Comparison of ENCODE assay signal across 16 cellular contexts in the genomic region with DNA sequence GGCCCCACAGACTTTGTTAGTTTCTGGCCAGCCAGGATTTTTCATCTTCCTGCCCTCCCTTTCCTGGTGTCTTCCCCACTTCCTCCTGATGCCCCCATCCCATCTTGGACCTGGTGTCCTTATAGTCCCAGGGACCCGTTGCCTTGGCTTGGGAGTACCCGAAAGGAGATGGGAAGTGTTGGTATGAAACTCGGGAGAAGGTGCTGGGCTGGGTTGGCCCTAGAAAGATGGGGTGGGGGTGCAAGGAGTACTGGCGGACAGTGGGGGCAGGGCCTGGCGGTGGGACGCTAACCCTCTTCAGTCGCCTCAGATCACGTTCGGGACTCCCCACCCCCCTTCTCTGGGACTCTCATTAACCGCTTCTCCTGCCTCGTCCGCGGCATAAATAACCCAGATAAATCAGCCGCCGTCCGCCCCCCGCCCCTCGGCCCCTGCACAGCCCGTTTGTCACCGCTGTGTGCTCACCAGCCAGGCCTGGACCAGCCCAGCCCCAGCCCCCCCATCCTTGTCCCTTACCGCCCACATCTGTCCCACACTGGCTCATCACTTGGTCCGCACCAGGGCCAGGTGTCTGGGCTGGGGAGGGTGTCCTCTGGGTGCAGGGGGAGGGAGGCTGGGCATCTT. TPM values are rescaled to one million over a fixed set of nuclear protein-coding genes. Genes with fewer than 3 reads are reported as not detected.
A peak's percentile ranks its signal among the peaks of the same experiment; 100 is the strongest.
DNase-seq lines count a peak whose midpoint lies in the region; TF ChIP-seq lines count a peak whose summit lies in the region.
"Had no signal": no experiment of that assay in that cellular context is flagged by ENCODE, and none has a peak within 500 bp of the region (broad histone marks: within the 10 kb centered on the region; RNA-seq: fewer than 3 reads in every experiment).

No MANE protein-coding gene starts in this region.

- H3K27ac Mint-ChIP-seq in Calu3 (ENCODE audit: unreplicated experiment): peak overlapping the region; percentile 72
- H3K27ac Mint-ChIP-seq: activated naive CD8-positive, alpha-beta T cell treated with anti-CD3 and anti-CD28 coated beads, Interleukin-2, amount 10 ng/mL, durations not matched to agents 7 days and 5 days had no signal

- H3K27ac ChIP-seq in parathyroid adenoma: no peak overlapping the region
- H3K27ac ChIP-seq: KMS-11, stomach had no signal

- no peaks in the 10 kb centered on the region for H3K9me3 ChIP-seq in parathyroid adenoma (ENCODE audit: control insufficient read depth, low read length)
- H3K9me3 ChIP-seq: stomach had no signal

- intact Hi-C loops in Calu3 (cut with micrococcal nuclease; ENCODE audit: unreplicated experiment): no loop called here

- BruUV-seq in Calu3 (replicated peaks; lab: Mats Ljungman, UMichigan): no TSS peak

- H3K4me1 Mint-ChIP-seq in Calu3 (ENCODE audit: low read depth, unreplicated experiment): peaks cover 29% of the 10 kb centered on the region

- CTCF ChIA-PET in Calu3 (lab: Charles Lee): interaction anchor here (0.8 to 3.9 kb wide), 17 partner anchors 11 to 80 kb away, joined by 3 to 35 read pairs (median 5); a partner anchor contains a TSS

- H3K79me2 ChIP-seq in parathyroid adenoma: no peaks in the 10 kb centered on the region

- H2AFZ ChIP-seq in parathyroid adenoma: peak overlapping the region; percentile 11

- DNase-seq in Calu3 (no peak), OCI-M1 (lab: John Stamatoyannopoulos, UW) (peak; percentile 83), fibroblast of villous mesenchyme (ENCODE audit: low read depth) (no peak), superior temporal gyrus (ENCODE audit: extremely low spot score) (no peak), SHP77 (lab: John Stamatoyannopoulos, UW) (no peak), GM10266 (ENCODE audit: extremely low spot score) (no peak)
- DNase-seq: activated CD8-positive, alpha-beta memory T cell treated with anti-CD3 and anti-CD28 coated beads, Interleukin-2, amount 50 U/mL, for 4 hours; activated naive CD8-positive, alpha-beta T cell treated with anti-CD3 and anti-CD28 coated beads, Interleukin-2, amount 10 ng/mL, durations not matched to agents 7 days and 5 days; NCI-H1436; NCI-H774; SIG-M5; stimulated activated CD4-positive, alpha-beta T cell treated with anti-CD3 and anti-CD28 coated beads, Interleukin-4, amount 100 ng/mL, for 4 hours had no signal

- H3K27me3 Mint-ChIP-seq in Calu3 (ENCODE audit: unreplicated experiment): peaks cover 66% of the 10 kb centered on the region

- H3K27me3 ChIP-seq in parathyroid adenoma (ENCODE audit: control insufficient read depth, insufficient read depth, low read length): peaks cover 14% of the 10 kb centered on the region

- H3K4me1 ChIP-seq in parathyroid adenoma: peaks cover 14% of the 10 kb centered on the region

- peaks cover 38% of the 10 kb centered on the region for H3K36me3 Mint-ChIP-seq in Calu3 (ENCODE audit: insufficient read depth, unreplicated experiment)

- H3K4me3 Mint-ChIP-seq in Calu3 (ENCODE audit: low read depth, unreplicated experiment): peak overlapping the region; percentile 79
- H3K4me3 Mint-ChIP-seq: activated naive CD8-positive, alpha-beta T cell treated with anti-CD3 and anti-CD28 coated beads, Interleukin-2, amount 10 ng/mL, durations not matched to agents 7 days and 5 days had no signal

- H3K4me2 ChIP-seq in parathyroid adenoma (ENCODE audit: low read length): no peak overlapping the region
- H3K4me2 ChIP-seq: KMS-11 had no signal

- H3K9me3 Mint-ChIP-seq in Calu3 (ENCODE audit: low read depth, unreplicated experiment): no peaks in the 10 kb centered on the region
- H3K9me3 Mint-ChIP-seq: activated naive CD8-positive, alpha-beta T cell treated with anti-CD3 and anti-CD28 coated beads, Interleukin-2, amount 10 ng/mL, durations not matched to agents 7 days and 5 days had no signal

- TF ChIP-seq CTCF in Calu3 (IDR thresholded peaks at IDR 0.05; ENCODE audit: unreplicated experiment) (no peak), fibroblast of villous mesenchyme (IDR thresholded peaks at IDR 0.05; ENCODE audit: insufficient read depth, low read depth, low read length) (no peak), parathyroid adenoma (IDR thresholded peaks at IDR 0.05) (peak; percentile 22), GM10266 (IDR thresholded peaks at IDR 0.05; ENCODE audit: control insufficient read depth, insufficient read depth, low read depth, missing control alignments) (no peak)

- no peaks in the 10 kb centered on the region for H3K36me3 ChIP-seq in parathyroid adenoma (ENCODE audit: control insufficient read depth, insufficient read depth, low read length)

- peak overlapping the region; percentile 53 for H3K4me3 ChIP-seq in fibroblast of villous mesenchyme (ENCODE audit: low read depth, low read length)
- no peak overlapping the region for H3K4me3 ChIP-seq in parathyroid adenoma (ENCODE audit: low read depth, low read length)

- no peak overlapping the region for H3K9ac ChIP-seq in parathyroid adenoma
- H3K9ac ChIP-seq: KMS-11 had no signal

RNA-seq across cellular contexts. Expression of a gene that starts 3.7 kb away (rescaled TPM):
- total RNA-seq in Calu3 (2022): 0.17 TPM in 1 of 2 replicates, not detected in the other
- total RNA-seq in fibroblast of villous mesenchyme: under 0.01 TPM in 1 of 2 replicates, not detected in the other
- total RNA-seq: mononuclear cell had no signal

RNA-seq across cellular contexts. Expression of a gene that starts 11.9 kb away (rescaled TPM):
- 53.0 and 59.4 TPM in 2 replicates for total RNA-seq in Calu3 (2022)
- total RNA-seq in fibroblast of villous mesenchyme: 60.9 and 65.1 TPM in 2 replicates

RNA-seq across cellular contexts. Expression of a gene that starts 33.0 kb away (rescaled TPM):
- total RNA-seq in Calu3 (2022) (139 and 141 TPM in 2 replicates), fibroblast of villous mesenchyme (196 and 201 TPM in 2 replicates)

RNA-seq across cellular contexts. Expression of a gene that starts 33.2 kb away (rescaled TPM):
- total RNA-seq in Calu3 (2022) (5.2 and 5.9 TPM in 2 replicates), fibroblast of villous mesenchyme (2.6 and 2.9 TPM in 2 replicates)
- total RNA-seq: mononuclear cell had no signal
